8 cellular contexts compared by ENCODE assay signal in genomic region chr2:20675701-20676352, GRCh38. TPM values are rescaled to one million over a fixed set of nuclear protein-coding genes. Genes with fewer than 3 reads are reported as not detected.
DNase-seq lines count a peak whose midpoint lies in the region; ATAC-seq and TF ChIP-seq lines count a peak whose summit lies in the region.

No MANE protein-coding gene starts in this region.

- H3K4me3 ChIP-seq in colonic mucosa, result no peak overlapping the region
- no peak overlapping the region for H3K4me3 ChIP-seq in stomach
- no peak overlapping the region for H3K4me3 ChIP-seq in neuronal stem cell (ENCODE audit: low read length in 2 of 2)

- no peak overlapping the region for H2BK15ac ChIP-seq in neuronal stem cell (ENCODE audit: low read length)

- no peak overlapping the region for H2BK120ac ChIP-seq in neuronal stem cell (ENCODE audit: low read depth, low read length)

- H3K9ac ChIP-seq in colonic mucosa (ENCODE audit: low read depth in 2 of 2, low read length in 2 of 2) (peak overlapping the region in 1 of 2 donors; percentile 35), neuronal stem cell (ENCODE audit: low read depth, low read length, poor library complexity) (no peak overlapping the region)

- no peak overlapping the region for H3K18ac ChIP-seq in neuronal stem cell (ENCODE audit: low read length)

- no peak for TF ChIP-seq POLR2A in stomach (IDR thresholded peaks at IDR 0.05)

- H2BK12ac ChIP-seq in neuronal stem cell (ENCODE audit: low read length), result no peak overlapping the region

- intact Hi-C loops in colonic mucosa (cut with DNase I), result no loop called here
- intact Hi-C loops in stomach (cut with DNase I; ENCODE audit: low total_unique reads), result no loop called here

- no peak overlapping the region for H2BK5ac ChIP-seq in neuronal stem cell (ENCODE audit: low read length)

- H2AK5ac ChIP-seq in neuronal stem cell (ENCODE audit: low read depth, low read length), result no peak overlapping the region

- H4K8ac ChIP-seq in neuronal stem cell (ENCODE audit: low read depth, low read length), result no peak overlapping the region

- H3K4me1 ChIP-seq in colonic mucosa (peaks cover 7% of the 10 kb centered on the region), stomach (peaks cover 23 to 40% (median 30%) of the 10 kb centered on the region in 4 donors), neuronal stem cell (ENCODE audit: control insufficient read depth in 2 of 2, insufficient read depth in 1 of 2, low read depth in 1 of 2, low read length in 2 of 2) (peaks cover 4 to 18% of the 10 kb centered on the region in 2 donors)

- H3K4ac ChIP-seq in neuronal stem cell (ENCODE audit: low read length), result no peak overlapping the region

- DNase-seq in NCI-H146 (lab: John Stamatoyannopoulos, UW) (peak; percentile 14), NCI-H146 treated with DMSO at 0.1 percent for 48 hours (lab: John Stamatoyannopoulos, UW; ENCODE audit: unreplicated experiment) (no peak), colonic mucosa (peak; percentile 55), stomach (peak; percentile 65), GM10266 (ENCODE audit: extremely low spot score) (no peak), neuronal stem cell (ENCODE audit: low spot score) (no peak)

- TF ChIP-seq EP300 in stomach (IDR thresholded peaks at IDR 0.05), result no peak

- no peak overlapping the region for H3K4me2 ChIP-seq in neuronal stem cell (ENCODE audit: insufficient read depth, low read length, poor library complexity, severe bottlenecking)

- H3K14ac ChIP-seq in neuronal stem cell (ENCODE audit: low read length), result no peak overlapping the region

- H3K27me3 ChIP-seq in colonic mucosa, result peaks cover 31% of the 10 kb centered on the region
- H3K27me3 ChIP-seq in stomach, result peaks cover 13 to 41% (median 32%) of the 10 kb centered on the region in 3 donors
- H3K27me3 ChIP-seq in neuronal stem cell (ENCODE audit: control insufficient read depth in 3 of 3, insufficient read depth in 3 of 3, low read depth in 1 of 3, low read length in 3 of 3), result peaks cover 0 to 33% (median 9%) of the 10 kb centered on the region in 3 experiments

- H3K9me3 ChIP-seq in colonic mucosa (no peaks in the 10 kb centered on the region), stomach (peaks cover 0 to 5% (median 0%) of the 10 kb centered on the region in 4 donors), neuronal stem cell (replicated peaks in 1 of 2; ENCODE audit: control insufficient read depth in 2 of 2, insufficient read depth in 1 of 2, low read depth in 1 of 2, low read length in 2 of 2) (peaks cover 0 to 6% of the 10 kb centered on the region in 2 donors)

- no peak overlapping the region for H4K91ac ChIP-seq in neuronal stem cell (ENCODE audit: low read depth, low read length, poor library complexity)

- H3K27ac ChIP-seq in colonic mucosa, result no peak overlapping the region
- H3K27ac ChIP-seq in stomach, result peak overlapping the region in 4 of 5 donors; percentile 43 to 59 (median 51)
- no peak overlapping the region for H3K27ac ChIP-seq in neuronal stem cell (replicated peaks; ENCODE audit: low read length)

- ATAC-seq in GM21528 (IDR thresholded peaks at IDR 0.05; ENCODE audit: low FRiP score, unreplicated experiment), result peak; percentile 68
- peak; percentile 56 for ATAC-seq in HG03571 (IDR thresholded peaks at IDR 0.05; ENCODE audit: unreplicated experiment)

- no peaks in the 10 kb centered on the region for H3K79me1 ChIP-seq in neuronal stem cell (ENCODE audit: low read depth, low read length)

- WGBS in stomach, 5 donors, result 42 to 61% (median 53%) methylated on average over 5 to 6 of the region's 6 CpGs
- WGBS in neuronal stem cell (ENCODE audit: extremely low coverage in 2 of 2, insufficient read length in 2 of 2, insufficient replicate concordance in 1 of 2), 2 donors, result no CpG with 5 or more reads among the region's 6 CpGs

- H2AFZ ChIP-seq in neuronal stem cell (ENCODE audit: low read length), result no peak overlapping the region

- no peak for TF ChIP-seq CTCF in colonic mucosa (IDR thresholded peaks at IDR 0.05)
- peak in 1 of 7 experiments; percentile 20 for TF ChIP-seq CTCF in stomach (IDR thresholded peaks at IDR 0.05)
- no peak for TF ChIP-seq CTCF in GM10266 (IDR thresholded peaks at IDR 0.05; ENCODE audit: control insufficient read depth, insufficient read depth, low read depth, missing control alignments)

- H3K36me3 ChIP-seq in colonic mucosa, result no peaks in the 10 kb centered on the region
- H3K36me3 ChIP-seq in stomach, result peaks cover 0 to under 1% (median 0%) of the 10 kb centered on the region in 4 donors
- peaks cover 0 to 31% of the 10 kb centered on the region in 2 donors for H3K36me3 ChIP-seq in neuronal stem cell (replicated peaks in 1 of 2; ENCODE audit: control insufficient read depth in 2 of 2, insufficient read depth in 2 of 2, low read length in 2 of 2)

- H3K23ac ChIP-seq in neuronal stem cell (ENCODE audit: low read depth, low read length, poor library complexity), result no peak overlapping the region

RNA-seq across cellular contexts. Expression of gene GDF7, which starts 8.9 kb away (rescaled TPM):
- total RNA-seq in colonic mucosa (under 1 TPM; 0.05 to 0.11 TPM), stomach (1 to 10 TPM in 1 of 5 donors, under 1 TPM in 2, not detected in 2; 0.37 to 1.3 (median 0.45) TPM)
- polyA plus RNA-seq in stomach, result under 1 TPM in 2 of 3 donors, not detected in 1; 0.10 to 0.12 TPM
- polyA plus RNA-seq in neuronal stem cell (2013, experiment 1 of 2), result 0.04 TPM
- polyA plus RNA-seq in neuronal stem cell (2013, experiment 2 of 2), result 0.06 TPM

RNA-seq across cellular contexts. Expression of gene HS1BP3, which starts 24.9 kb away (rescaled TPM):
- 10 to 100 TPM; 21.2 to 21.5 TPM for total RNA-seq in colonic mucosa
- total RNA-seq in stomach, result 100 to 1,000 TPM in 1 of 5 donors, 10 to 100 TPM in 4; 13.8 to 105 (median 22.5) TPM
- 10 to 100 TPM; 20.6 to 25.2 (median 24.1) TPM for polyA plus RNA-seq in stomach
- 13.1 TPM for polyA plus RNA-seq in neuronal stem cell (2013, experiment 1 of 2)
- 12.9 TPM for polyA plus RNA-seq in neuronal stem cell (2013, experiment 2 of 2)

Comparison
In these comparisons a context has a peak if more than half of its experiments do, and no peak if none do; other contexts are left out.
1. DNase-seq: peak in NCI-H146 (single experiment), colonic mucosa (single experiment) and stomach (single experiment); none in NCI-H146 treated with DMSO at 0.1 percent for 48 hours (single experiment), GM10266 (single experiment) and neuronal stem cell (single experiment).
2. H3K27ac ChIP-seq: peak in stomach (4 of 5); none in colonic mucosa (single experiment) and neuronal stem cell (single experiment).